In genomic region chr12:92341333-92341691, GRCh38 we compare ENCODE assay signal across 10 cellular contexts.
DNase-seq lines count a peak whose midpoint lies in the region; ATAC-seq and TF ChIP-seq lines count a peak whose summit lies in the region.
"Had no signal": no experiment of that assay in that cellular context is flagged by ENCODE, and none has a peak within 500 bp of the region (broad histone marks: within the 10 kb centered on the region; RNA-seq: fewer than 3 reads in every experiment).

No MANE protein-coding gene starts in this region.

- H3K4me3 ChIP-seq in sigmoid colon = no peak overlapping the region
- H3K4me3 ChIP-seq in ovary = no peak overlapping the region
- H3K4me3 ChIP-seq: BLaER1 had no signal

- H3K36me3 ChIP-seq in sigmoid colon = no peaks in the 10 kb centered on the region
- no peaks in the 10 kb centered on the region for H3K36me3 ChIP-seq in ovary
- H3K36me3 ChIP-seq: BLaER1 had no signal

- H3K4me3 Mint-ChIP-seq in CD14-positive monocyte = peak overlapping the region; percentile 50 to 77
- peak overlapping the region; percentile 15 to 67 (median 59) for H3K4me3 Mint-ChIP-seq in immature natural killer cell

- H3K9me3 Mint-ChIP-seq in CD14-positive monocyte = peaks cover 6 to 11% (median 8%) of the 10 kb centered on the region in 7 donors
- no peaks in the 10 kb centered on the region for H3K9me3 Mint-ChIP-seq in immature natural killer cell

- no peak for TF ChIP-seq EP300 in sigmoid colon (IDR thresholded peaks at IDR 0.05)
- no peak for TF ChIP-seq EP300 in ovary (IDR thresholded peaks at IDR 0.05)

- peaks cover 26% of the 10 kb centered on the region for H3K4me1 Mint-ChIP-seq in CD14-positive monocyte
- peaks cover 6 to 16% of the 10 kb centered on the region in 2 donors for H3K4me1 Mint-ChIP-seq in immature natural killer cell

- TF ChIP-seq CTCF in CD14-positive monocyte (IDR thresholded peaks at IDR 0.05) = no peak
- TF ChIP-seq CTCF in sigmoid colon (IDR thresholded peaks at IDR 0.05) = no peak
- TF ChIP-seq CTCF in ovary (IDR thresholded peaks at IDR 0.05) = no peak
- TF ChIP-seq CTCF in GM13976 (IDR thresholded peaks at IDR 0.05; ENCODE audit: borderline replicate concordance, control extremely low read depth, extremely low read depth, insufficient read depth, missing control alignments) = no peak

- H3K27ac Mint-ChIP-seq in CD14-positive monocyte (peak overlapping the region in 5 of 7 donors; percentile 20 to 84 (median 47)), immature natural killer cell (peak overlapping the region in 4 of 6 donors; percentile 0 to 73 (median 50))

- H3K27me3 ChIP-seq in sigmoid colon (no peaks in the 10 kb centered on the region), ovary (no peaks in the 10 kb centered on the region)
- H3K27me3 ChIP-seq: BLaER1 had no signal

- DNase-seq in CD14-positive monocyte (ENCODE audit: low spot score) = no peak
- peak; percentile 66 for DNase-seq in NCI-H69 (lab: John Stamatoyannopoulos, UW)
- DNase-seq in immature natural killer cell = no peak
- DNase-seq in sigmoid colon = no peak
- DNase-seq in ovary = no peak
- DNase-seq in iPS-NIHi7 (ENCODE audit: extremely low spot score) = no peak
- no peak for DNase-seq in GM13976 (ENCODE audit: low spot score)
- DNase-seq: occipital lobe had no signal

- in situ Hi-C loops in GM13976 (cut with MboI; ENCODE audit: low sequenced_read_pairs, unreplicated experiment) = no loop called here

- peak; percentile 52 for ATAC-seq in GM19395 (IDR thresholded peaks at IDR 0.05; ENCODE audit: unreplicated experiment)

- H3K9me3 ChIP-seq in sigmoid colon (no peaks in the 10 kb centered on the region), ovary (no peaks in the 10 kb centered on the region)

- H3K27me3 Mint-ChIP-seq in CD14-positive monocyte (ENCODE audit: low read depth in 3 of 3) (no peaks in the 10 kb centered on the region), immature natural killer cell (ENCODE audit: low read depth in 3 of 3) (no peaks in the 10 kb centered on the region)

- H3K27ac ChIP-seq in sigmoid colon (no peak overlapping the region), ovary (no peak overlapping the region)
- H3K27ac ChIP-seq: BLaER1 had no signal

- intact Hi-C loops in CD14-positive monocyte (cut with micrococcal nuclease) (loop anchor here in 1 of 2 donors (10.0 kb wide), 1 partner anchor 213 kb away; no protein-coding TSS in a partner anchor), sigmoid colon (cut with DNase I) (no loop called here), ovary (cut with DNase I) (no loop called here)

- H3K36me3 Mint-ChIP-seq in CD14-positive monocyte (peaks cover 2 to 3% of the 10 kb centered on the region in 2 donors), immature natural killer cell (no peaks in the 10 kb centered on the region)

- H3K4me1 ChIP-seq in sigmoid colon = no peaks in the 10 kb centered on the region
- no peaks in the 10 kb centered on the region for H3K4me1 ChIP-seq in ovary (ENCODE audit: insufficient read depth)
- H3K4me1 ChIP-seq: BLaER1 had no signal

- 11 to 44% methylated on average over 11 of the region's 11 CpGs for WGBS in sigmoid colon, 2 donors
- 82 to 91% (median 87%) methylated on average over 11 of the region's 11 CpGs for WGBS in ovary, 3 donors

- TF ChIP-seq POLR2A in sigmoid colon (IDR thresholded peaks at IDR 0.05) (no peak), ovary (IDR thresholded peaks at IDR 0.05) (no peak)
